In the genomic region with DNA sequence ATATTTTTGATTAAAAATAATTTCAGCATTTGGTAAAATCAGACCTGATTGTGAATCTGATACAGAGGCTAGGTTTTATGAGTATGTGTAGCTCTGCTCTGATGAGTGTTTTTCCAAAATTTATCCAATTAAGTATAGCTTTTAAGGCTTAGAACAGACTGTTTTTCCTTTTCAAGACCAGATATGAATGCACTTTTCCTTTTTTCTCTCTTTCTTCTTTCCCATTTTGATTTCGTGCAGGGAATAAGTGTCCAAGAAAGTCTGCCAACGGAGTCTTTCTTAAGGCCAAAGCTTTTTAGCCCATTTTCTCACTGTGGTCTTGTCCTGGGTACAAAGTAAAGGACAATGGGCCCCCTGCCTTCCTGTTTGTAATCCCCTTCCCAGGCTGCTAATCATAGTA, we compare ENCODE assay signal across 10 cellular contexts. TPM values are rescaled to one million over a fixed set of nuclear protein-coding genes. Genes with fewer than 3 reads are reported as not detected.
DNase-seq lines count a peak whose midpoint lies in the region; ATAC-seq lines count a peak whose summit lies in the region.
"Had no signal": no experiment of that assay in that cellular context is flagged by ENCODE, and none has a peak within 500 bp of the region (broad histone marks: within the 10 kb centered on the region; RNA-seq: fewer than 3 reads in every experiment).

No MANE protein-coding gene starts in this region.

- no peaks in the 10 kb centered on the region for H3K9me3 Mint-ChIP-seq in activated T-helper 1 cell treated with anti-CD3 and anti-CD28 coated beads, Interleukin-12 subunit alpha, Interleukin-12 subunit beta, Interleukin-2, Interleukin-4 antibody, amounts not matched to agents 30 ng/mL and 10 ng/mL and 1 ng/mL, durations not matched to agents 14 hours and 24 hours and 36 hours

- intact Hi-C loops in activated T-helper 1 cell treated with anti-CD3 and anti-CD28 coated beads, Interleukin-12 subunit alpha, Interleukin-12 subunit beta, Interleukin-2, Interleukin-4 antibody, amounts not matched to agents 30 ng/mL and 10 ng/mL and 1 ng/mL, durations not matched to agents 14 hours and 24 hours and 36 hours (cut with micrococcal nuclease), result loop anchor here (5.0 kb wide), 1 partner anchor 39 kb away; no protein-coding TSS in a partner anchor

- H3K36me3 ChIP-seq in H7 (replicated peaks; ENCODE audit: control insufficient read depth, insufficient read depth, low read length), result no peaks in the 10 kb centered on the region
- H3K36me3 ChIP-seq in iPS-15b (ENCODE audit: control insufficient read depth, insufficient read depth, low read length), result no peaks in the 10 kb centered on the region
- H3K36me3 ChIP-seq in skeletal muscle satellite cell (ENCODE audit: insufficient read depth, low read length), result no peaks in the 10 kb centered on the region

- H3K4me1 ChIP-seq in iPS-15b (ENCODE audit: control insufficient read depth, insufficient read depth, low read length) (peaks cover 12% of the 10 kb centered on the region), skeletal muscle satellite cell (ENCODE audit: control insufficient read depth, insufficient read depth, low read length) (peaks cover 39% of the 10 kb centered on the region)

- H3K4me2 ChIP-seq in skeletal muscle satellite cell (ENCODE audit: low read length), result peak overlapping the region; percentile 39

- peak overlapping the region; percentile 1 for H3K4me3 Mint-ChIP-seq in activated T-helper 1 cell treated with anti-CD3 and anti-CD28 coated beads, Interleukin-12 subunit alpha, Interleukin-12 subunit beta, Interleukin-2, Interleukin-4 antibody, amounts not matched to agents 30 ng/mL and 10 ng/mL and 1 ng/mL, durations not matched to agents 14 hours and 24 hours and 36 hours

- no peaks in the 10 kb centered on the region for H3K9me3 ChIP-seq in iPS-15b (ENCODE audit: control insufficient read depth, insufficient read depth, low read length)
- no peaks in the 10 kb centered on the region for H3K9me3 ChIP-seq in skeletal muscle satellite cell (replicated peaks; ENCODE audit: low read length)

- no peak overlapping the region for H3K27ac Mint-ChIP-seq in activated T-helper 1 cell treated with anti-CD3 and anti-CD28 coated beads, Interleukin-12 subunit alpha, Interleukin-12 subunit beta, Interleukin-2, Interleukin-4 antibody, amounts not matched to agents 30 ng/mL and 10 ng/mL and 1 ng/mL, durations not matched to agents 14 hours and 24 hours and 36 hours

- peak; percentile 22 for DNase-seq in H7
- DNase-seq in activated T-helper 1 cell treated with anti-CD3 and anti-CD28 coated beads, Interleukin-12 subunit alpha, Interleukin-12 subunit beta, Interleukin-2, Interleukin-4 antibody, amounts not matched to agents 30 ng/mL and 10 ng/mL and 1 ng/mL, durations not matched to agents 14 hours and 24 hours and 36 hours (ENCODE audit: low spot score), result no peak
- DNase-seq: NCI-H446 treated with DMSO at 0.1 percent for 48 hours, RPMI8226 had no signal

- no peak overlapping the region for H3K4me3 ChIP-seq in H7 (ENCODE audit: insufficient read depth, low read depth, low read length)
- no peak overlapping the region for H3K4me3 ChIP-seq in iPS-15b (ENCODE audit: low read depth, low read length)
- peak overlapping the region; percentile 7 for H3K4me3 ChIP-seq in skeletal muscle satellite cell (ENCODE audit: low read length)

- H3K27me3 ChIP-seq in H7 (ENCODE audit: control insufficient read depth, insufficient read depth, low read length) (no peaks in the 10 kb centered on the region), iPS-15b (ENCODE audit: control insufficient read depth, insufficient read depth, low read length) (no peaks in the 10 kb centered on the region), skeletal muscle satellite cell (ENCODE audit: control insufficient read depth, insufficient read depth, low read length) (no peaks in the 10 kb centered on the region)

- peaks cover 59% of the 10 kb centered on the region for H3K4me1 Mint-ChIP-seq in activated T-helper 1 cell treated with anti-CD3 and anti-CD28 coated beads, Interleukin-12 subunit alpha, Interleukin-12 subunit beta, Interleukin-2, Interleukin-4 antibody, amounts not matched to agents 30 ng/mL and 10 ng/mL and 1 ng/mL, durations not matched to agents 14 hours and 24 hours and 36 hours (ENCODE audit: low read depth)

- peak overlapping the region; percentile 17 for H3K9ac ChIP-seq in iPS-15b (ENCODE audit: low read depth, low read length)
- H3K9ac ChIP-seq in skeletal muscle satellite cell (ENCODE audit: low read depth, low read length), result no peak overlapping the region

- ATAC-seq in HG03175 (IDR thresholded peaks at IDR 0.05; ENCODE audit: unreplicated experiment) (no peak), HG03354 (IDR thresholded peaks at IDR 0.05; ENCODE audit: poor library complexity, severe bottlenecking, unreplicated experiment) (no peak), GM21526 (IDR thresholded peaks at IDR 0.05; ENCODE audit: low FRiP score, unreplicated experiment) (no peak), HG02798 (IDR thresholded peaks at IDR 0.05; ENCODE audit: poor library complexity, unreplicated experiment) (no peak)

- H3K27me3 Mint-ChIP-seq in activated T-helper 1 cell treated with anti-CD3 and anti-CD28 coated beads, Interleukin-12 subunit alpha, Interleukin-12 subunit beta, Interleukin-2, Interleukin-4 antibody, amounts not matched to agents 30 ng/mL and 10 ng/mL and 1 ng/mL, durations not matched to agents 14 hours and 24 hours and 36 hours (ENCODE audit: insufficient read depth), result peaks cover 12% of the 10 kb centered on the region

- H3K36me3 Mint-ChIP-seq in activated T-helper 1 cell treated with anti-CD3 and anti-CD28 coated beads, Interleukin-12 subunit alpha, Interleukin-12 subunit beta, Interleukin-2, Interleukin-4 antibody, amounts not matched to agents 30 ng/mL and 10 ng/mL and 1 ng/mL, durations not matched to agents 14 hours and 24 hours and 36 hours (ENCODE audit: low read depth), result peaks cover 3% of the 10 kb centered on the region

RNA-seq across cellular contexts. Expression of gene KIF1B, which starts 2.8 kb away (rescaled TPM):
- 32.1 and 44.8 TPM in 2 replicates for total RNA-seq in H7 (2014; rRNA removed; shearing (Covaris generic))
- total RNA-seq in activated T-helper 1 cell treated with anti-CD3 and anti-CD28 coated beads, Interleukin-12 subunit alpha, Interleukin-12 subunit beta, Interleukin-2, Interleukin-4 antibody, amounts not matched to agents 30 ng/mL and 10 ng/mL and 1 ng/mL, durations not matched to agents 14 hours and 24 hours and 36 hours, result 15.8 and 19.0 TPM in 2 replicates
- total RNA-seq in skeletal muscle satellite cell (2012; rRNA removed), result 26.2 and 27.9 TPM in 2 replicates
